In genomic region chr12:57941165-57941894, GRCh38 we compare ENCODE assay signal across 1 cellular context.
TF ChIP-seq lines count a peak whose summit lies in the region.

A gene with protein sequence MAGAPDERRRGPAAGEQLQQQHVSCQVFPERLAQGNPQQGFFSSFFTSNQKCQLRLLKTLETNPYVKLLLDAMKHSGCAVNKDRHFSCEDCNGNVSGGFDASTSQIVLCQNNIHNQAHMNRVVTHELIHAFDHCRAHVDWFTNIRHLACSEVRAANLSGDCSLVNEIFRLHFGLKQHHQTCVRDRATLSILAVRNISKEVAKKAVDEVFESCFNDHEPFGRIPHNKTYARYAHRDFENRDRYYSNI (plus strand): TSS chr12:57941567. CDS start chr12:57941702, 135 bp downstream.

TF ChIP-seq in HepG2, 621 proteins besides CTCF, POLR2A, EP300 and RAD21 (continued from another document and continues in another):
- TF ChIP-seq, protein P1, sequence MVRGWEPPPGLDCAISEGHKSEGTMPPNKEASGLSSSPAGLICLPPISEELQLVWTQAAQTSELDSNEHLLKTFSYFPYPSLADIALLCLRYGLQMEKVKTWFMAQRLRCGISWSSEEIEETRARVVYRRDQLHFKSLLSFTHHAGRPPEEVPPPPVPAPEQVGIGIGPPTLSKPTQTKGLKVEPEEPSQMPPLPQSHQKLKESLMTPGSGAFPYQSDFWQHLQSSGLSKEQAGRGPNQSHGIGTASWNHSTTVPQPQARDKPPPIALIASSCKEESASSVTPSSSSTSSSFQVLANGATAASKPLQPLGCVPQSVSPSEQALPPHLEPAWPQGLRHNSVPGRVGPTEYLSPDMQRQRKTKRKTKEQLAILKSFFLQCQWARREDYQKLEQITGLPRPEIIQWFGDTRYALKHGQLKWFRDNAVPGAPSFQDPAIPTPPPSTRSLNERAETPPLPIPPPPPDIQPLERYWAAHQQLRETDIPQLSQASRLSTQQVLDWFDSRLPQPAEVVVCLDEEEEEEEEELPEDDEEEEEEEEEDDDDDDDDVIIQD (CRISPR knock-in tag; IDR thresholded peaks at IDR 0.05; ENCODE audit: low read depth) = 0 out of 2 replicates have a peak, but pooled peaks have one; percentile 52
- TF ChIP-seq, protein P2, sequence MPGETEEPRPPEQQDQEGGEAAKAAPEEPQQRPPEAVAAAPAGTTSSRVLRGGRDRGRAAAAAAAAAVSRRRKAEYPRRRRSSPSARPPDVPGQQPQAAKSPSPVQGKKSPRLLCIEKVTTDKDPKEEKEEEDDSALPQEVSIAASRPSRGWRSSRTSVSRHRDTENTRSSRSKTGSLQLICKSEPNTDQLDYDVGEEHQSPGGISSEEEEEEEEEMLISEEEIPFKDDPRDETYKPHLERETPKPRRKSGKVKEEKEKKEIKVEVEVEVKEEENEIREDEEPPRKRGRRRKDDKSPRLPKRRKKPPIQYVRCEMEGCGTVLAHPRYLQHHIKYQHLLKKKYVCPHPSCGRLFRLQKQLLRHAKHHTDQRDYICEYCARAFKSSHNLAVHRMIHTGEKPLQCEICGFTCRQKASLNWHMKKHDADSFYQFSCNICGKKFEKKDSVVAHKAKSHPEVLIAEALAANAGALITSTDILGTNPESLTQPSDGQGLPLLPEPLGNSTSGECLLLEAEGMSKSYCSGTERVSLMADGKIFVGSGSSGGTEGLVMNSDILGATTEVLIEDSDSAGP (CRISPR knock-in tag; IDR thresholded peaks at IDR 0.05; ENCODE audit: borderline replicate concordance) = peak; percentile 77; the same call in 1 of the 2 replicates
- TF ChIP-seq NRL (CRISPR knock-in tag; IDR thresholded peaks at IDR 0.05; ENCODE audit: borderline replicate concordance) (peak; percentile 25; the same call in 1 of the 2 replicates), SMAD3 (CRISPR knock-in tag; IDR thresholded peaks at IDR 0.05) (peak; percentile 64; the same call in 1 of the 2 replicates), HMG20A (CRISPR knock-in tag; IDR thresholded peaks at IDR 0.05; ENCODE audit: borderline replicate concordance) (no peak), SOX13 (IDR thresholded peaks at IDR 0.05) (no peak), SOX13 (CRISPR knock-in tag; conservative IDR thresholded peaks at IDR 0.05 in 1 of 2, IDR thresholded peaks at IDR 0.05 in 1 of 2) (peak in 1 of 2 experiments; percentile 49; a peak in 2 of 4 replicates), HNRNPLL (IDR thresholded peaks at IDR 0.05; ENCODE audit: low read depth, low read length, poor library complexity, severe bottlenecking) (peak; percentile 74), MXI1 (IDR thresholded peaks at IDR 0.05; ENCODE audit: borderline replicate concordance, low read depth, low read length) (peak; percentile 77; the same call in 1 of the 3 replicates), SSRP1 (CRISPR knock-in tag; IDR thresholded peaks at IDR 0.05) (no peak), DR1 (CRISPR knock-in tag; IDR thresholded peaks at IDR 0.05) (peak; percentile 52; the same call in 1 of the 2 replicates), AKAP8 (CRISPR knock-in tag; IDR thresholded peaks at IDR 0.05) (no peak), ETV5 (CRISPR knock-in tag; IDR thresholded peaks at IDR 0.05; ENCODE audit: borderline replicate concordance) (peak; percentile 46; the same call in 1 of the 2 replicates), TBP (CRISPR knock-in tag; IDR thresholded peaks at IDR 0.05) (no peak), ZSCAN31 (CRISPR knock-in tag; IDR thresholded peaks at IDR 0.05; ENCODE audit: low read depth) (peak; percentile 54; the same call in 1 of the 2 replicates), ZNF335 (CRISPR knock-in tag; IDR thresholded peaks at IDR 0.05) (peak; percentile 74), PTBP1 (IDR thresholded peaks at IDR 0.05; ENCODE audit: low read depth, low read length, poor library complexity, severe bottlenecking) (no peak), ZNF207 (IDR thresholded peaks at IDR 0.05; ENCODE audit: borderline replicate concordance) (no peak), ARHGAP35 (CRISPR knock-in tag; IDR thresholded peaks at IDR 0.05; ENCODE audit: borderline replicate concordance) (no peak), KAT8 (CRISPR knock-in tag; IDR thresholded peaks at IDR 0.05) (peak; percentile 84), ZNF234 (CRISPR knock-in tag; conservative IDR thresholded peaks at IDR 0.05) (no peak), ZXDC (CRISPR knock-in tag; IDR thresholded peaks at IDR 0.05) (no peak), GABPB1 (CRISPR knock-in tag; IDR thresholded peaks at IDR 0.05) (peak; percentile 81), YY1 (IDR thresholded peaks at IDR 0.05; ENCODE audit: insufficient read depth, insufficient replicate concordance, low read depth, low read length) (peak; percentile 87), ATF2 (CRISPR knock-in tag; IDR thresholded peaks at IDR 0.05) (peak; percentile 19; the same call in 1 of the 2 replicates), PITX1 (CRISPR knock-in tag; IDR thresholded peaks at IDR 0.05) (peak; percentile 25; the same call in 1 of the 2 replicates), GATAD2A (CRISPR knock-in tag; IDR thresholded peaks at IDR 0.05) (peak; percentile 66), ZNF749 (CRISPR knock-in tag; IDR thresholded peaks at IDR 0.05; ENCODE audit: borderline replicate concordance) (no peak; the same call in 1 of the 2 replicates)
- TF ChIP-seq, protein P3, sequence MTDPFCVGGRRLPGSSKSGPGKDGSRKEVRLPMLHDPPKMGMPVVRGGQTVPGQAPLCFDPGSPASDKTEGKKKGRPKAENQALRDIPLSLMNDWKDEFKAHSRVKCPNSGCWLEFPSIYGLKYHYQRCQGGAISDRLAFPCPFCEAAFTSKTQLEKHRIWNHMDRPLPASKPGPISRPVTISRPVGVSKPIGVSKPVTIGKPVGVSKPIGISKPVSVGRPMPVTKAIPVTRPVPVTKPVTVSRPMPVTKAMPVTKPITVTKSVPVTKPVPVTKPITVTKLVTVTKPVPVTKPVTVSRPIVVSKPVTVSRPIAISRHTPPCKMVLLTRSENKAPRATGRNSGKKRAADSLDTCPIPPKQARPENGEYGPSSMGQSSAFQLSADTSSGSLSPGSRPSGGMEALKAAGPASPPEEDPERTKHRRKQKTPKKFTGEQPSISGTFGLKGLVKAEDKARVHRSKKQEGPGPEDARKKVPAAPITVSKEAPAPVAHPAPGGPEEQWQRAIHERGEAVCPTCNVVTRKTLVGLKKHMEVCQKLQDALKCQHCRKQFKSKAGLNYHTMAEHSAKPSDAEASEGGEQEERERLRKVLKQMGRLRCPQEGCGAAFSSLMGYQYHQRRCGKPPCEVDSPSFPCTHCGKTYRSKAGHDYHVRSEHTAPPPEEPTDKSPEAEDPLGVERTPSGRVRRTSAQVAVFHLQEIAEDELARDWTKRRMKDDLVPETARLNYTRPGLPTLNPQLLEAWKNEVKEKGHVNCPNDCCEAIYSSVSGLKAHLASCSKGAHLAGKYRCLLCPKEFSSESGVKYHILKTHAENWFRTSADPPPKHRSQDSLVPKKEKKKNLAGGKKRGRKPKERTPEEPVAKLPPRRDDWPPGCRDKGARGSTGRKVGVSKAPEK (CRISPR knock-in tag; IDR thresholded peaks at IDR 0.05; ENCODE audit: borderline replicate concordance) = no peak
- TF ChIP-seq, protein P4, sequence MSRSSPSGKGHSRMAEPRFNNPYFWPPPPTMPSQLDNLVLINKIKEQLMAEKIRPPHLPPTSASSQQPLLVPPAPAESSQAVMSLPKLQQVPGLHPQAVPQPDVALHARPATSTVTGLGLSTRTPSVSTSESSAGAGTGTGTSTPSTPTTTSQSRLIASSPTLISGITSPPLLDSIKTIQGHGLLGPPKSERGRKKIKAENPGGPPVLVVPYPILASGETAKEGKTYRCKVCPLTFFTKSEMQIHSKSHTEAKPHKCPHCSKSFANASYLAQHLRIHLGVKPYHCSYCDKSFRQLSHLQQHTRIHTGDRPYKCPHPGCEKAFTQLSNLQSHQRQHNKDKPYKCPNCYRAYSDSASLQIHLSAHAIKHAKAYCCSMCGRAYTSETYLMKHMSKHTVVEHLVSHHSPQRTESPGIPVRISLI (CRISPR knock-in tag; IDR thresholded peaks at IDR 0.05; ENCODE audit: borderline replicate concordance) = no peak
- TF ChIP-seq, protein P5, sequence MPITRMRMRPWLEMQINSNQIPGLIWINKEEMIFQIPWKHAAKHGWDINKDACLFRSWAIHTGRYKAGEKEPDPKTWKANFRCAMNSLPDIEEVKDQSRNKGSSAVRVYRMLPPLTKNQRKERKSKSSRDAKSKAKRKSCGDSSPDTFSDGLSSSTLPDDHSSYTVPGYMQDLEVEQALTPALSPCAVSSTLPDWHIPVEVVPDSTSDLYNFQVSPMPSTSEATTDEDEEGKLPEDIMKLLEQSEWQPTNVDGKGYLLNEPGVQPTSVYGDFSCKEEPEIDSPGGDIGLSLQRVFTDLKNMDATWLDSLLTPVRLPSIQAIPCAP (CRISPR knock-in tag; IDR thresholded peaks at IDR 0.05; ENCODE audit: low read depth) = no peak
- TF ChIP-seq, protein P6, sequence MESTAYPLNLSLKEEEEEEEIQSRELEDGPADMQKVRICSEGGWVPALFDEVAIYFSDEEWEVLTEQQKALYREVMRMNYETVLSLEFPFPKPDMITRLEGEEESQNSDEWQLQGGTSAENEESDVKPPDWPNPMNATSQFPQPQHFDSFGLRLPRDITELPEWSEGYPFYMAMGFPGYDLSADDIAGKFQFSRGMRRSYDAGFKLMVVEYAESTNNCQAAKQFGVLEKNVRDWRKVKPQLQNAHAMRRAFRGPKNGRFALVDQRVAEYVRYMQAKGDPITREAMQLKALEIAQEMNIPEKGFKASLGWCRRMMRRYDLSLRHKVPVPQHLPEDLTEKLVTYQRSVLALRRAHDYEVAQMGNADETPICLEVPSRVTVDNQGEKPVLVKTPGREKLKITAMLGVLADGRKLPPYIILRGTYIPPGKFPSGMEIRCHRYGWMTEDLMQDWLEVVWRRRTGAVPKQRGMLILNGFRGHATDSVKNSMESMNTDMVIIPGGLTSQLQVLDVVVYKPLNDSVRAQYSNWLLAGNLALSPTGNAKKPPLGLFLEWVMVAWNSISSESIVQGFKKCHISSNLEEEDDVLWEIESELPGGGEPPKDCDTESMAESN (CRISPR knock-in tag; conservative IDR thresholded peaks at IDR 0.05) = peak; percentile 56; the same call in 1 of the 2 replicates
- TF ChIP-seq, protein P7, sequence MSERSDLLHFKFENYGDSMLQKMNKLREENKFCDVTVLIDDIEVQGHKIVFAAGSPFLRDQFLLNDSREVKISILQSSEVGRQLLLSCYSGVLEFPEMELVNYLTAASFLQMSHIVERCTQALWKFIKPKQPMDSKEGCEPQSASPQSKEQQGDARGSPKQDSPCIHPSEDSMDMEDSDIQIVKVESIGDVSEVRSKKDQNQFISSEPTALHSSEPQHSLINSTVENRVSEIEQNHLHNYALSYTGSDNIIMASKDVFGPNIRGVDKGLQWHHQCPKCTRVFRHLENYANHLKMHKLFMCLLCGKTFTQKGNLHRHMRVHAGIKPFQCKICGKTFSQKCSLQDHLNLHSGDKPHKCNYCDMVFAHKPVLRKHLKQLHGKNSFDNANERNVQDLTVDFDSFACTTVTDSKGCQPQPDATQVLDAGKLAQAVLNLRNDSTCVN (CRISPR knock-in tag; IDR thresholded peaks at IDR 0.05; ENCODE audit: borderline replicate concordance) = 0 out of 2 replicates have a peak, but pooled peaks have one; percentile 34
- TF ChIP-seq, protein P8, sequence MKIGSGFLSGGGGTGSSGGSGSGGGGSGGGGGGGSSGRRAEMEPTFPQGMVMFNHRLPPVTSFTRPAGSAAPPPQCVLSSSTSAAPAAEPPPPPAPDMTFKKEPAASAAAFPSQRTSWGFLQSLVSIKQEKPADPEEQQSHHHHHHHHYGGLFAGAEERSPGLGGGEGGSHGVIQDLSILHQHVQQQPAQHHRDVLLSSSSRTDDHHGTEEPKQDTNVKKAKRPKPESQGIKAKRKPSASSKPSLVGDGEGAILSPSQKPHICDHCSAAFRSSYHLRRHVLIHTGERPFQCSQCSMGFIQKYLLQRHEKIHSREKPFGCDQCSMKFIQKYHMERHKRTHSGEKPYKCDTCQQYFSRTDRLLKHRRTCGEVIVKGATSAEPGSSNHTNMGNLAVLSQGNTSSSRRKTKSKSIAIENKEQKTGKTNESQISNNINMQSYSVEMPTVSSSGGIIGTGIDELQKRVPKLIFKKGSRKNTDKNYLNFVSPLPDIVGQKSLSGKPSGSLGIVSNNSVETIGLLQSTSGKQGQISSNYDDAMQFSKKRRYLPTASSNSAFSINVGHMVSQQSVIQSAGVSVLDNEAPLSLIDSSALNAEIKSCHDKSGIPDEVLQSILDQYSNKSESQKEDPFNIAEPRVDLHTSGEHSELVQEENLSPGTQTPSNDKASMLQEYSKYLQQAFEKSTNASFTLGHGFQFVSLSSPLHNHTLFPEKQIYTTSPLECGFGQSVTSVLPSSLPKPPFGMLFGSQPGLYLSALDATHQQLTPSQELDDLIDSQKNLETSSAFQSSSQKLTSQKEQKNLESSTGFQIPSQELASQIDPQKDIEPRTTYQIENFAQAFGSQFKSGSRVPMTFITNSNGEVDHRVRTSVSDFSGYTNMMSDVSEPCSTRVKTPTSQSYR (CRISPR knock-in tag; IDR thresholded peaks at IDR 0.05; ENCODE audit: borderline replicate concordance) = no peak
- TF ChIP-seq, protein P9, sequence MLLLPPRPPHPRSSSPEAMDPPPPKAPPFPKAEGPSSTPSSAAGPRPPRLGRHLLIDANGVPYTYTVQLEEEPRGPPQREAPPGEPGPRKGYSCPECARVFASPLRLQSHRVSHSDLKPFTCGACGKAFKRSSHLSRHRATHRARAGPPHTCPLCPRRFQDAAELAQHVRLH (CRISPR knock-in tag; IDR thresholded peaks at IDR 0.05; ENCODE audit: borderline replicate concordance, low read depth) = peak; percentile 75; the same call in 1 of the 2 replicates
